In genomic region chr1:93447481-93448291, GRCh38 we compare ENCODE assay signal across 8 cellular contexts. TPM values are rescaled to one million over a fixed set of nuclear protein-coding genes. Genes with fewer than 3 reads are reported as not detected.
A peak's percentile ranks its signal among the peaks of the same experiment; 100 is the strongest.
DNase-seq lines count a peak whose midpoint lies in the region; ATAC-seq, FAIRE-seq and TF ChIP-seq lines count a peak whose summit lies in the region.

Gene FNBP1L (plus strand): TSS chr1:93448118. CDS start chr1:93448282, 164 bp downstream.

- H3K27me3 Mint-ChIP-seq in CD4-positive, CD25-positive, alpha-beta regulatory T cell: peaks cover 65% of the 10 kb centered on the region
- no peaks in the 10 kb centered on the region for H3K27me3 Mint-ChIP-seq in neural crest cell (ENCODE audit: low read depth)

- peak within 1 kb of the TSS; percentile 80 for H3K4me3 ChIP-seq in CD4-positive, CD25-positive, alpha-beta regulatory T cell (ENCODE audit: low read depth, low read length)
- H3K4me3 ChIP-seq in HUES6 (ENCODE audit: low read depth, low read length) (peak within 1 kb of the TSS; percentile 81), stomach (peak within 1 kb of the TSS; percentile 71 to 95 (median 88))

- no peaks in the 10 kb centered on the region for H3K36me3 Mint-ChIP-seq in CD4-positive, CD25-positive, alpha-beta regulatory T cell
- H3K36me3 Mint-ChIP-seq in neural crest cell (ENCODE audit: low read depth): no peaks in the 10 kb centered on the region

- peak within 1 kb of the TSS; percentile 86 for H3K9ac ChIP-seq in HUES6 (ENCODE audit: low read length)

- H3K4me3 Mint-ChIP-seq in CD4-positive, CD25-positive, alpha-beta regulatory T cell: peak within 1 kb of the TSS; percentile 78 to 93 (median 92)
- H3K4me3 Mint-ChIP-seq in neural crest cell: peak within 1 kb of the TSS; percentile 98

- peak within 1 kb of the TSS in 1 of 3 donors; percentile 17 for H3K27ac Mint-ChIP-seq in CD4-positive, CD25-positive, alpha-beta regulatory T cell
- H3K27ac Mint-ChIP-seq in neural crest cell (ENCODE audit: unreplicated experiment): peak within 1 kb of the TSS; percentile 99

- H3K27me3 ChIP-seq in CD4-positive, CD25-positive, alpha-beta regulatory T cell (ENCODE audit: control insufficient read depth, insufficient read depth, low read length): peaks cover 41% of the 10 kb centered on the region
- H3K27me3 ChIP-seq in HUES6 (ENCODE audit: control insufficient read depth, insufficient read depth, low read length): no peaks in the 10 kb centered on the region
- peaks cover 0 to 23% (median 4%) of the 10 kb centered on the region in 3 donors for H3K27me3 ChIP-seq in stomach

- peak; percentile 27 to 54 (median 42) for DNase-seq in CD4-positive, CD25-positive, alpha-beta regulatory T cell
- peak; percentile 87 for DNase-seq in RWPE1 (ENCODE audit: low spot score)
- DNase-seq in activated gamma-delta T cell treated with Interleukin-2 at 50 U/mL for 16 hours: peak; percentile 36
- DNase-seq in frontal cortex (ENCODE audit: low spot score in 2 of 2): peak; percentile 81 to 82
- peak; percentile 80 for DNase-seq in neural crest cell (ENCODE audit: low read depth, low spot score)
- peak; percentile 81 for DNase-seq in stomach
- DNase-seq in foreskin melanocyte: no peak

- H3K4me1 Mint-ChIP-seq in CD4-positive, CD25-positive, alpha-beta regulatory T cell: peaks cover 9 to 20% (median 16%) of the 10 kb centered on the region in 4 donors
- H3K4me1 Mint-ChIP-seq in neural crest cell: peaks cover 41% of the 10 kb centered on the region

- 0 to 1% (median 0%) methylated on average over 17 to 52 of the region's 52 CpGs for WGBS in stomach, 5 donors

- POLR2A ChIA-PET in RWPE1 (lab: Yijun Ruan, JAX; ENCODE audit: low non-redundant PET): no interaction called here

- CTCF ChIA-PET in RWPE1 (lab: Yijun Ruan, JAX): interaction anchor here (0.6 to 1.5 kb wide), 5 partner anchors 109 to 399 kb away, joined by 3 to 6 read pairs (median 4); no protein-coding TSS in a partner anchor

- TF ChIP-seq EP300 in stomach (IDR thresholded peaks at IDR 0.05): no peak

- peaks cover 25% of the 10 kb centered on the region for H3K4me1 ChIP-seq in CD4-positive, CD25-positive, alpha-beta regulatory T cell (ENCODE audit: control insufficient read depth, insufficient read depth, low read length, poor library complexity, severe bottlenecking)
- peaks cover 25% of the 10 kb centered on the region for H3K4me1 ChIP-seq in HUES6 (ENCODE audit: control insufficient read depth, insufficient read depth, low read length)
- peaks cover 0 to 45% (median 28%) of the 10 kb centered on the region in 4 donors for H3K4me1 ChIP-seq in stomach

- H3K9me3 Mint-ChIP-seq in CD4-positive, CD25-positive, alpha-beta regulatory T cell: peaks cover 0 to 7% (median 0%) of the 10 kb centered on the region in 7 donors
- no peaks in the 10 kb centered on the region for H3K9me3 Mint-ChIP-seq in neural crest cell

- FAIRE-seq in frontal cortex (lab: Jason Lieb, UNC): no peak

- H3K27ac ChIP-seq in CD4-positive, CD25-positive, alpha-beta regulatory T cell (ENCODE audit: insufficient read depth, low read length, poor library complexity, severe bottlenecking): no peak within 1 kb of the TSS
- H3K27ac ChIP-seq in HUES6 (ENCODE audit: low read depth, low read length): peak within 1 kb of the TSS; percentile 99
- H3K27ac ChIP-seq in RWPE1: peak within 1 kb of the TSS; percentile 91
- peak within 1 kb of the TSS; percentile 90 to 98 (median 94) for H3K27ac ChIP-seq in stomach

- peak; percentile 60 to 62 for ATAC-seq in CD4-positive, CD25-positive, alpha-beta regulatory T cell (ENCODE audit: low read depth in 2 of 2)

- no peak for TF ChIP-seq CTCF in RWPE1 (conservative IDR thresholded peaks at IDR 0.05; ENCODE audit: low read depth)
- TF ChIP-seq CTCF in neural crest cell (conservative IDR thresholded peaks at IDR 0.05): no peak
- no peak for TF ChIP-seq CTCF in stomach (IDR thresholded peaks at IDR 0.05)

- H3K36me3 ChIP-seq in CD4-positive, CD25-positive, alpha-beta regulatory T cell (ENCODE audit: control insufficient read depth, insufficient read depth, low read length): no peaks in the 10 kb centered on the region
- H3K36me3 ChIP-seq in HUES6 (ENCODE audit: control insufficient read depth, insufficient read depth, low read length) (no peaks in the 10 kb centered on the region), stomach (no peaks in the 10 kb centered on the region)

- intact Hi-C loops in stomach (cut with DNase I; ENCODE audit: low total_unique reads): no loop called here

- TF ChIP-seq POLR2A in stomach (IDR thresholded peaks at IDR 0.05): peak in 1 of 4 donors; percentile 30

- H3K9me3 ChIP-seq in CD4-positive, CD25-positive, alpha-beta regulatory T cell (ENCODE audit: control insufficient read depth in 2 of 2, low read length in 2 of 2): no peaks in the 10 kb centered on the region
- H3K9me3 ChIP-seq in HUES6 (ENCODE audit: control insufficient read depth, insufficient read depth, low read depth, low read length) (no peaks in the 10 kb centered on the region), stomach (no peaks in the 10 kb centered on the region)

RNA-seq across cellular contexts. Expression of gene FNBP1L, which starts in this region (rescaled TPM):
- 2.4 TPM for total RNA-seq in CD4-positive, CD25-positive, alpha-beta regulatory T cell
- under 1 TPM in 3 of 4 donors, not detected in 1; 0.10 to 0.52 (median 0.16) TPM for polyA plus RNA-seq in CD4-positive, CD25-positive, alpha-beta regulatory T cell
- 254 TPM for total RNA-seq in frontal cortex
- total RNA-seq in neural crest cell: 60.9 and 63.5 TPM in 2 replicates
- 10 to 100 TPM; 15.6 to 74.0 (median 55.8) TPM for total RNA-seq in stomach
- 10 to 100 TPM in 2 of 3 donors, 1 to 10 TPM in 1; 9.2 to 19.9 (median 15.7) TPM for polyA plus RNA-seq in stomach

Comparison
In these comparisons a context has a peak if more than half of its experiments do, and no peak if none do; other contexts are left out.
1. RNA of gene FNBP1L (polyA plus RNA-seq): 9.2 to 19.9 TPM in stomach; 0.10 to 0.52 TPM in CD4-positive, CD25-positive, alpha-beta regulatory T cell; every median in the first group is over 4 times any median in the second.
2. Peak in every context shown above with its lines, with median percentiles within 50 percentile points of each other: H3K4me3 ChIP-seq.